In the genomic region with DNA sequence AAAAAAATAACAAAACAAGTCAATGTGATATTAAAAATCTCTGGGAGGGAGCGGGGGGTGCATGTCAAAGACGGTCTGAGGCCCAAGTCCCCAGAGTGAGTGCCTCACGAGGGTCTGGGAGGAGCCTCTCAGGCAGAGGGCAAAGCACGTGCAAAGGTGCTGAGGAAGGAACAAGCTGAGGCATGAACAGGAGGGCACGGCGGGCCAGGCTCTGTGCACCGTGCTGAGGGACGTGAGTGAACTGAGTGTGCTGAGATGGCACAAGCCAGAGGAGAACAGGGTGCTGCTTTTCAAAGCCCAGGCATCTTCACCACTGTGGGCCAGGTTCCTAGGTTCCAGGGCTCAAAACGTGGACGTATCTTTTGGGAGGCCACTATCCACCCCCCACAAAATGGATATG, we compare ENCODE assay signal across 25 cellular contexts.
"Had no signal": no experiment of that assay in that cellular context is flagged by ENCODE, and none has a peak within 500 bp of the region (broad histone marks: within the 10 kb centered on the region; RNA-seq: fewer than 3 reads in every experiment).

No MANE protein-coding gene starts in this region.

- H3K79me2 ChIP-seq: hepatocyte had no signal

- H3K4me1 ChIP-seq: left lung, left ventricle myocardium inferior, lower lobe of right lung had no signal

- H3K4me1 Mint-ChIP-seq: immature natural killer cell; memory B cell; naive B cell; naive thymus-derived CD4-positive, alpha-beta T cell had no signal

- H3K27ac ChIP-seq: hepatocyte, left lung, left ventricle myocardium inferior, lower lobe of right lung had no signal

- H3K4me3 Mint-ChIP-seq: immature natural killer cell; memory B cell; naive B cell; naive thymus-derived CD4-positive, alpha-beta T cell had no signal

- ATAC-seq: left cardiac atrium; left colon; left lobe of liver; left lung; left ventricle myocardium superior; lower lobe of right lung; mucosa of descending colon; naive thymus-derived CD4-positive, alpha-beta T cell had no signal

- H3K27me3 ChIP-seq: hepatocyte had no signal

- FAIRE-seq: islet of Langerhans, keratinocyte, kidney had no signal

- H3K4me3 ChIP-seq: hepatocyte, left lung, left ventricle myocardium inferior, lower lobe of right lung, lung, mucosa of descending colon had no signal

- H3K36me3 Mint-ChIP-seq: immature natural killer cell; memory B cell; naive B cell; naive thymus-derived CD4-positive, alpha-beta T cell had no signal

- H3K4me2 ChIP-seq: hepatocyte had no signal

- H3K9me3 ChIP-seq: left lung, lower lobe of right lung, mucosa of descending colon had no signal

- H2AFZ ChIP-seq: hepatocyte had no signal

- H3K36me3 ChIP-seq: left lung, left ventricle myocardium inferior, lower lobe of right lung had no signal

- H3K9me3 Mint-ChIP-seq: immature natural killer cell had no signal

- DNase-seq: hippocampal formation; hypothalamus; immature natural killer cell; islet precursor cell; kidney; kidney glomerular epithelial cell; left cardiac atrium; left colon; left lung; left ventricle myocardium inferior; left ventricle myocardium superior; lower lobe of right lung; mammary epithelial cell; mesenchymal stem cell; mesendoderm; midbrain; mucosa of descending colon; naive B cell; naive thymus-derived CD4-positive, alpha-beta T cell had no signal

- H3K27ac Mint-ChIP-seq: immature natural killer cell; memory B cell; naive thymus-derived CD4-positive, alpha-beta T cell had no signal
